ENCODE assay signal across 24 cellular contexts in the genomic region with DNA sequence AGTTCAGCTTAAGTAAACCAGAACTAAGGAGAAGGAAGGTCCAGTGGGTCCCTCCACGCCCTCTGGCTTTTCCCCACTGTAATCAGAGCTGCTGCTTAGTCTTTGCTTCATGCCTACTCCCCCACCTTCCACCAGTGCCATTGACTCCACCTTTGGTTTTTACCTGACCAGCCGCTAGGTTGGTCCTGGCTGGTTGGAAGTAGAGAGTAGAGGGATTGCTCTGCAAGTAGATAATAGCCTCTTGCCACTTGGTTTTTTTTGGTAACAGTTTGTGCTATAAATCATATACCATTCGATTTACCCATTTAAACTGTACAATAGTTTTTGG. TPM values are rescaled to one million over a fixed set of nuclear protein-coding genes. Genes with fewer than 3 reads are reported as not detected.
A peak's percentile ranks its signal among the peaks of the same experiment; 100 is the strongest.
DNase-seq lines count a peak whose midpoint lies in the region; ATAC-seq and TF ChIP-seq lines count a peak whose summit lies in the region.
"Had no signal": no experiment of that assay in that cellular context is flagged by ENCODE, and none has a peak within 500 bp of the region (broad histone marks: within the 10 kb centered on the region; RNA-seq: fewer than 3 reads in every experiment).

No MANE protein-coding gene starts in this region.

- no peaks in the 10 kb centered on the region for H3K27me3 Mint-ChIP-seq in progenitor cell of endocrine pancreas
- H3K27me3 Mint-ChIP-seq: IgD-negative memory B cell; stimulated activated naive CD8-positive, alpha-beta T cell treated with anti-CD3 and anti-CD28 coated beads, Interleukin-15, amount 100 ng/mL, for 72 hours; type B pancreatic cell had no signal

- H3K4me3 Mint-ChIP-seq in stimulated activated effector memory CD8-positive, alpha-beta T cell treated with anti-CD3 and anti-CD28 coated beads, Interleukin-12 subunit alpha, Interleukin-12 subunit beta, amount 100 ng/mL, for 72 hours, result no peak overlapping the region
- no peak overlapping the region for H3K4me3 Mint-ChIP-seq in progenitor cell of endocrine pancreas (ENCODE audit: low read depth)
- H3K4me3 Mint-ChIP-seq: IgD-negative memory B cell; stimulated activated naive CD8-positive, alpha-beta T cell treated with anti-CD3 and anti-CD28 coated beads, Interleukin-15, amount 100 ng/mL, for 72 hours; type B pancreatic cell had no signal

- H3K27ac Mint-ChIP-seq in stimulated activated effector memory CD8-positive, alpha-beta T cell treated with anti-CD3 and anti-CD28 coated beads, Interleukin-12 subunit alpha, Interleukin-12 subunit beta, amount 100 ng/mL, for 72 hours, result peak overlapping the region; percentile 74
- H3K27ac Mint-ChIP-seq in progenitor cell of endocrine pancreas, result no peak overlapping the region
- H3K27ac Mint-ChIP-seq: type B pancreatic cell had no signal

- intact Hi-C loops in left lung (cut with DNase I) (no loop called here), A673 (cut with micrococcal nuclease; ENCODE audit: unreplicated experiment) (no loop called here)

- H3K4me1 ChIP-seq in left lung, result peaks cover 0 to 31% of the 10 kb centered on the region in 2 donors
- no peaks in the 10 kb centered on the region for H3K4me1 ChIP-seq in A673 (ENCODE audit: insufficient read depth, low read length, poor library complexity, severe bottlenecking)
- H3K4me1 ChIP-seq: gastroesophageal sphincter had no signal

- H3K27me3 ChIP-seq in HL-60 (ENCODE audit: insufficient read depth, poor library complexity, severe bottlenecking) (no peaks in the 10 kb centered on the region), left lung (no peaks in the 10 kb centered on the region), A673 (replicated peaks; ENCODE audit: insufficient read depth, low read depth, low read length, poor library complexity) (no peaks in the 10 kb centered on the region)
- H3K27me3 ChIP-seq: breast epithelium, gastroesophageal sphincter had no signal

- H3K27ac ChIP-seq in HL-60 (replicated peaks) (peak overlapping the region; percentile 25), left lung (peak overlapping the region; percentile 4 to 78), A673 (ENCODE audit: low read depth, low read length, poor library complexity, severe bottlenecking) (no peak overlapping the region)
- H3K27ac ChIP-seq: breast epithelium, GM23248, WERI-Rb-1 had no signal

- peak; percentile 48 for DNase-seq in activated effector memory CD4-positive, alpha-beta T cell treated with anti-CD3 and anti-CD28 coated beads, Interleukin-2, amount 50 U/mL, for 16 hours
- no peak for DNase-seq in activated effector memory CD4-positive, alpha-beta T cell treated with Interleukin-2 at 50 U/mL for 16 hours
- no peak for DNase-seq in HL-60 (ENCODE audit: low read depth in 1 of 2, low spot score in 1 of 2)
- DNase-seq in left lung, result no peak
- DNase-seq in stimulated activated effector memory CD8-positive, alpha-beta T cell treated with anti-CD3 and anti-CD28 coated beads, Interleukin-12 subunit alpha, Interleukin-12 subunit beta, amount 100 ng/mL, for 72 hours (ENCODE audit: low spot score in 2 of 2), result no peak
- DNase-seq in progenitor cell of endocrine pancreas (ENCODE audit: low spot score, unreplicated experiment), result no peak
- no peak for DNase-seq in HuH-7.5 (ENCODE audit: low spot score)
- DNase-seq in A673 (ENCODE audit: low spot score), result no peak
- DNase-seq: activated CD4-positive, alpha-beta T cell treated with anti-CD3 and anti-CD28 coated beads, Interleukin-2, amount 50 U/mL, for 1 hour; activated gamma-delta T cell; amniotic stem cell; COR-L47; cortex of kidney; GM23248; NCI-H1417; NCI-H2081 treated with DMSO at 0.1 percent for 48 hours; Right ventricle myocardium superior; stimulated activated CD4-positive, alpha-beta T cell treated with anti-CD3 and anti-CD28 coated beads, Interleukin-4, amount 100 ng/mL, for 24 hours; stimulated activated naive CD8-positive, alpha-beta T cell treated with anti-CD3 and anti-CD28 coated beads, Interleukin-15, amount 100 ng/mL, for 72 hours; WERI-Rb-1 had no signal

- TF ChIP-seq CTCF in HL-60 (IDR thresholded peaks at IDR 0.05; ENCODE audit: insufficient read depth, low read length) (no peak), left lung (IDR thresholded peaks at IDR 0.05) (no peak), progenitor cell of endocrine pancreas (IDR thresholded peaks at IDR 0.05; ENCODE audit: unreplicated experiment) (no peak), A673 (conservative IDR thresholded peaks at IDR 0.05; ENCODE audit: low read depth, low read length) (no peak)

- peaks cover 8 to 99% of the 10 kb centered on the region in 2 donors for H3K36me3 ChIP-seq in left lung
- H3K36me3 ChIP-seq in A673 (ENCODE audit: insufficient read depth, low read length, poor library complexity, severe bottlenecking), result peaks cover 77% of the 10 kb centered on the region

- POLR2A ChIA-PET in A673 (lab: Charles Lee; ENCODE audit: low non-redundant PET), result no interaction called here

- H3K4me3 ChIP-seq in HL-60 (replicated peaks; ENCODE audit: insufficient read depth, low read length) (no peak overlapping the region), left lung (no peak overlapping the region), A673 (ENCODE audit: low read depth, low read length, poor library complexity, severe bottlenecking) (no peak overlapping the region)
- H3K4me3 ChIP-seq: breast epithelium, gastroesophageal sphincter, GM23248 had no signal

- no peaks in the 10 kb centered on the region for H3K9me3 ChIP-seq in left lung
- no peaks in the 10 kb centered on the region for H3K9me3 ChIP-seq in A673 (ENCODE audit: low read depth, low read length, poor library complexity, severe bottlenecking)
- H3K9me3 ChIP-seq: breast epithelium, gastroesophageal sphincter had no signal

- H3K9me3 Mint-ChIP-seq in stimulated activated effector memory CD8-positive, alpha-beta T cell treated with anti-CD3 and anti-CD28 coated beads, Interleukin-12 subunit alpha, Interleukin-12 subunit beta, amount 100 ng/mL, for 72 hours, result no peaks in the 10 kb centered on the region
- no peaks in the 10 kb centered on the region for H3K9me3 Mint-ChIP-seq in progenitor cell of endocrine pancreas (ENCODE audit: low read depth)
- H3K9me3 Mint-ChIP-seq: IgD-negative memory B cell; stimulated activated naive CD8-positive, alpha-beta T cell treated with anti-CD3 and anti-CD28 coated beads, Interleukin-15, amount 100 ng/mL, for 72 hours; type B pancreatic cell had no signal

- peaks cover 100% of the 10 kb centered on the region for H3K36me3 Mint-ChIP-seq in stimulated activated effector memory CD8-positive, alpha-beta T cell treated with anti-CD3 and anti-CD28 coated beads, Interleukin-12 subunit alpha, Interleukin-12 subunit beta, amount 100 ng/mL, for 72 hours
- peaks cover 50% of the 10 kb centered on the region for H3K36me3 Mint-ChIP-seq in progenitor cell of endocrine pancreas (ENCODE audit: insufficient read depth)

- ATAC-seq in left lung, result no peak
- no peak for ATAC-seq in stimulated activated effector memory CD8-positive, alpha-beta T cell treated with anti-CD3 and anti-CD28 coated beads, Interleukin-12 subunit alpha, Interleukin-12 subunit beta, amount 100 ng/mL, for 72 hours
- ATAC-seq: stimulated activated naive CD8-positive, alpha-beta T cell treated with anti-CD3 and anti-CD28 coated beads, Interleukin-15, amount 100 ng/mL, for 72 hours had no signal

- CTCF ChIA-PET in A673 (lab: Charles Lee), result no interaction called here

- no TSS peak for BruUV-seq in A673 (replicated peaks; lab: Mats Ljungman, UMichigan)

- peaks cover 32% of the 10 kb centered on the region for H3K4me1 Mint-ChIP-seq in stimulated activated effector memory CD8-positive, alpha-beta T cell treated with anti-CD3 and anti-CD28 coated beads, Interleukin-12 subunit alpha, Interleukin-12 subunit beta, amount 100 ng/mL, for 72 hours
- H3K4me1 Mint-ChIP-seq in progenitor cell of endocrine pancreas (ENCODE audit: low read depth), result peaks cover 1% of the 10 kb centered on the region

RNA-seq across cellular contexts. Expression of a gene that starts 22.8 kb away (rescaled TPM):
- total RNA-seq in left lung, result 10 to 100 TPM; 28.8 to 31.2 TPM
- 53.5 and 61.8 TPM in 2 replicates for total RNA-seq in progenitor cell of endocrine pancreas
- 35.3 and 37.8 TPM in 2 replicates for total RNA-seq in A673 (2021)

RNA-seq across cellular contexts. Expression of a gene that starts 26.5 kb away (rescaled TPM):
- total RNA-seq in left lung, result 10 to 100 TPM; 57.1 to 67.4 TPM
- total RNA-seq in progenitor cell of endocrine pancreas, result 103 and 104 TPM in 2 replicates
- total RNA-seq in A673 (2021), result 86.2 and 104 TPM in 2 replicates

RNA-seq across cellular contexts. Expression of a gene that starts 36.4 kb away (rescaled TPM):
- total RNA-seq in left lung (10 to 100 TPM in 1 of 2 donors, 1 to 10 TPM in 1; 6.6 to 10.9 TPM), progenitor cell of endocrine pancreas (19.3 and 22.2 TPM in 2 replicates), A673 (2021) (11.7 and 14.1 TPM in 2 replicates)

RNA-seq across cellular contexts. Expression of a gene that starts 36.7 kb away (rescaled TPM):
- total RNA-seq in left lung, result 10 to 100 TPM; 93.4 to 98.7 TPM
- total RNA-seq in progenitor cell of endocrine pancreas, result 137 and 155 TPM in 2 replicates
- 132 and 145 TPM in 2 replicates for total RNA-seq in A673 (2021)
